19 cellular contexts compared by ENCODE assay signal in the genomic region with DNA sequence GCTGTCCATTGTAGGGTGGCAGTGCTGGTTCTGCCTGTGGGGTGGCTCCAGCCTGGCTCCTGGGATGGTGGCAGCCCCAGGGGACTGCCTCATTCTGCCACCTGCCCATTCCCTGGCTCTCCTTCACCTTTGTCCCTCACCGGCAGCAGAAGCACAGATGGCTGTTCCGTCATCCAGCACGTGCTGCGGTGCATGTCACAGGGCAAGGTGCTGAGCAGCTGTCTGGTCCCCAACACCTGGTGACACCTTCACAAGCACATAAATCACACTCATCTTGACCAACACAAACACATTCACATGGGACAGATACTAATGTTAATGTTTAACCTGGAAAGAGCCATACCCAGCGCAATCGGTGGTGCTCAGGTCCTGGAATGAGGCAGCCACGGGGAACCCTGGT.
"Had no signal": no experiment of that assay in that cellular context is flagged by ENCODE, and none has a peak within 500 bp of the region (broad histone marks: within the 10 kb centered on the region; RNA-seq: fewer than 3 reads in every experiment).

No MANE protein-coding gene starts in this region.

- H3K9me3 ChIP-seq: gastrocnemius medialis, heart right ventricle, mucosa of descending colon, suprapubic skin, upper lobe of right lung had no signal

- H3K4me1 ChIP-seq: upper lobe of right lung had no signal

- H3K27ac ChIP-seq: cardiac muscle cell, dorsolateral prefrontal cortex, gastrocnemius medialis, heart right ventricle, suprapubic skin, upper lobe of right lung, VCaP had no signal

- H3K36me3 Mint-ChIP-seq: naive thymus-derived CD8-positive, alpha-beta T cell had no signal

- H3K27me3 ChIP-seq: cardiac muscle cell, upper lobe of right lung had no signal

- ATAC-seq: activated T-cell treated with anti-CD3 and anti-CD28 coated beads, Interleukin-2, amount 50 U/mL, for 4 hours; gastrocnemius medialis; left lobe of liver; mucosa of descending colon; naive thymus-derived CD8-positive, alpha-beta T cell; right cardiac atrium; upper lobe of right lung had no signal

- H3K4me3 ChIP-seq: cardiac muscle cell, dorsolateral prefrontal cortex, gastrocnemius medialis, heart right ventricle, mucosa of descending colon, smooth muscle cell, suprapubic skin, upper lobe of right lung had no signal

- H3K36me3 ChIP-seq: cardiac muscle cell, gastrocnemius medialis, heart right ventricle, suprapubic skin, upper lobe of right lung had no signal

- H3K27ac Mint-ChIP-seq: endodermal cell; stimulated activated naive CD8-positive, alpha-beta T cell treated with anti-CD3 and anti-CD28 coated beads, Interleukin-15, Interleukin-2, amounts not matched to agents 100 ng/mL and 50 ng/mL, for 24 hours had no signal

- DNase-seq: activated CD4-positive, alpha-beta T cell treated with anti-CD3 and anti-CD28 coated beads, Interleukin-2, amount 50 U/mL, for 48 hours; activated effector memory CD4-positive, alpha-beta T cell treated with Interleukin-2 at 50 U/mL for 16 hours; activated naive CD4-positive, alpha-beta T cell treated with anti-CD3 and anti-CD28 coated beads, Interleukin-2, amount 50 U/mL, for 16 hours; activated T-cell treated with anti-CD3 and anti-CD28 coated beads, Interleukin-2, amount 50 U/mL, for 4 hours; dorsolateral prefrontal cortex; gastrocnemius medialis; heart right ventricle; mammary epithelial cell; mucosa of descending colon; naive thymus-derived CD8-positive, alpha-beta T cell; right cardiac atrium; upper lobe of right lung had no signal

- H3K4me3 Mint-ChIP-seq: activated T-cell treated with anti-CD3 and anti-CD28 coated beads, Interleukin-2, amount 50 U/mL, for 4 hours; endodermal cell; naive thymus-derived CD8-positive, alpha-beta T cell; stimulated activated naive CD8-positive, alpha-beta T cell treated with anti-CD3 and anti-CD28 coated beads, Interleukin-15, Interleukin-2, amounts not matched to agents 100 ng/mL and 50 ng/mL, for 24 hours had no signal

- H3K9me3 Mint-ChIP-seq: activated T-cell treated with anti-CD3 and anti-CD28 coated beads, Interleukin-2, amount 50 U/mL, for 4 hours; endodermal cell; naive thymus-derived CD8-positive, alpha-beta T cell; stimulated activated naive CD8-positive, alpha-beta T cell treated with anti-CD3 and anti-CD28 coated beads, Interleukin-15, Interleukin-2, amounts not matched to agents 100 ng/mL and 50 ng/mL, for 24 hours had no signal
